Comparison of ENCODE assay signal across 8 cellular contexts in genomic region chr20:3218307-3218988, GRCh38. TPM values are rescaled to one million over a fixed set of nuclear protein-coding genes. Genes with fewer than 3 reads are reported as not detected.
DNase-seq lines count a peak whose midpoint lies in the region; ATAC-seq and TF ChIP-seq lines count a peak whose summit lies in the region.

No MANE protein-coding gene starts in this region.

- H3K4me3 ChIP-seq in GM12864 (ENCODE audit: low read depth, low read length) (no peak overlapping the region), right atrium auricular region (no peak overlapping the region)

- H3K27ac ChIP-seq in right atrium auricular region = no peak overlapping the region

- in situ Hi-C loops in SK-MEL-5 (cut with HindIII; ENCODE audit: low pct_unique_long_range_greater_than_20kb, low sequenced_read_pairs) = no loop called here

- ATAC-seq in HG03103 (IDR thresholded peaks at IDR 0.05; ENCODE audit: low read depth, unreplicated experiment) (peak; percentile 80), HG02981 (IDR thresholded peaks at IDR 0.05; ENCODE audit: unreplicated experiment) (no peak)
- peak; percentile 86 to 92 for ATAC-seq in activated naive CD4-positive, alpha-beta T cell treated with anti-CD3 and anti-CD28 coated beads, Interleukin-2, amount 50 U/mL, for 72 hours

- DNase-seq in GM12864 (ENCODE audit: low read depth) (no peak), SK-MEL-5 (ENCODE audit: low read depth, low spot score) (peak; percentile 68), right atrium auricular region (ENCODE audit: low spot score) (no peak), NCI-H524 treated with DMSO at 0.1 percent for 48 hours (lab: John Stamatoyannopoulos, UW) (no peak)
- peak in 1 of 2 donors; percentile 89 for DNase-seq in activated naive CD4-positive, alpha-beta T cell treated with anti-CD3 and anti-CD28 coated beads, Interleukin-2, amount 50 U/mL, for 72 hours (ENCODE audit: low spot score in 2 of 2)
- DNase-seq in stimulated activated CD4-positive, alpha-beta T cell treated with anti-CD3 and anti-CD28 coated beads, Interleukin-15, amount 100 ng/mL, for 24 hours = peak; percentile 84

- H3K36me3 ChIP-seq in right atrium auricular region = peaks cover 31% of the 10 kb centered on the region

- TF ChIP-seq CTCF in GM12864 (IDR thresholded peaks at IDR 0.05; ENCODE audit: low read depth, low read length, missing control alignments) (peak; percentile 88), right atrium auricular region (IDR thresholded peaks at IDR 0.05) (peak; percentile 88 to 96)

- no peaks in the 10 kb centered on the region for H3K9me3 Mint-ChIP-seq in activated naive CD4-positive, alpha-beta T cell treated with anti-CD3 and anti-CD28 coated beads, Interleukin-2, amount 50 U/mL, for 72 hours

- peaks cover 0 to 8% of the 10 kb centered on the region in 2 donors for H3K4me1 ChIP-seq in right atrium auricular region

- H3K27ac Mint-ChIP-seq in activated naive CD4-positive, alpha-beta T cell treated with anti-CD3 and anti-CD28 coated beads, Interleukin-2, amount 50 U/mL, for 72 hours = no peak overlapping the region

- no peaks in the 10 kb centered on the region for H3K27me3 ChIP-seq in right atrium auricular region

- peaks cover 6% of the 10 kb centered on the region in 2 donors for H3K36me3 Mint-ChIP-seq in activated naive CD4-positive, alpha-beta T cell treated with anti-CD3 and anti-CD28 coated beads, Interleukin-2, amount 50 U/mL, for 72 hours

- no peaks in the 10 kb centered on the region for H3K9me3 ChIP-seq in right atrium auricular region

RNA-seq across cellular contexts. Expression of gene ITPA, which starts 9.2 kb away (rescaled TPM):
- 158 and 187 TPM in 2 replicates for total RNA-seq in SK-MEL-5 (2014; rRNA removed; shearing (Covaris generic))
- polyA plus RNA-seq in SK-MEL-5 (2015; cell fraction: cytosol; rRNA removed) = 112 and 136 TPM in 2 replicates
- 342 and 376 TPM in 2 replicates for polyA plus RNA-seq in SK-MEL-5 (2015; cell fraction: nucleus; rRNA removed)
- 10 to 100 TPM; 29.9 to 77.4 TPM for total RNA-seq in activated naive CD4-positive, alpha-beta T cell treated with anti-CD3 and anti-CD28 coated beads, Interleukin-2, amount 50 U/mL, for 72 hours
- 10 to 100 TPM; 17.4 to 21.4 TPM for total RNA-seq in right atrium auricular region

RNA-seq across cellular contexts. Expression of gene DDRGK1, which starts 14.0 kb away (rescaled TPM):
- total RNA-seq in SK-MEL-5 (2014; rRNA removed; shearing (Covaris generic)) = 85.3 and 85.5 TPM in 2 replicates
- polyA plus RNA-seq in SK-MEL-5 (2015; cell fraction: cytosol; rRNA removed) = 79.9 and 99.1 TPM in 2 replicates
- polyA plus RNA-seq in SK-MEL-5 (2015; cell fraction: nucleus; rRNA removed) = 33.1 and 37.8 TPM in 2 replicates
- total RNA-seq in activated naive CD4-positive, alpha-beta T cell treated with anti-CD3 and anti-CD28 coated beads, Interleukin-2, amount 50 U/mL, for 72 hours = 100 to 1,000 TPM in 1 of 2 donors, 10 to 100 TPM in 1; 66.4 to 128 TPM
- 10 to 100 TPM; 43.8 to 48.0 TPM for total RNA-seq in right atrium auricular region

RNA-seq across cellular contexts. Expression of gene SLC4A11, which starts 20.5 kb away (rescaled TPM):
- 0.82 and 1.8 TPM in 2 replicates for total RNA-seq in SK-MEL-5 (2014; rRNA removed; shearing (Covaris generic))
- 3.1 and 3.8 TPM in 2 replicates for polyA plus RNA-seq in SK-MEL-5 (2015; cell fraction: cytosol; rRNA removed)
- 28.6 and 42.8 TPM in 2 replicates for polyA plus RNA-seq in SK-MEL-5 (2015; cell fraction: nucleus; rRNA removed)
- total RNA-seq in activated naive CD4-positive, alpha-beta T cell treated with anti-CD3 and anti-CD28 coated beads, Interleukin-2, amount 50 U/mL, for 72 hours = 1 to 10 TPM in 1 of 2 donors, under 1 TPM in 1; 0.14 to 1.1 TPM
- total RNA-seq in right atrium auricular region = under 1 TPM in 1 of 2 donors, not detected in 1; 0.16 TPM

RNA-seq across cellular contexts. Expression of gene LZTS3, which starts 45.1 kb away (rescaled TPM):
- 5.1 and 5.2 TPM in 2 replicates for total RNA-seq in SK-MEL-5 (2014; rRNA removed; shearing (Covaris generic))
- 8.0 and 8.5 TPM in 2 replicates for polyA plus RNA-seq in SK-MEL-5 (2015; cell fraction: cytosol; rRNA removed)
- polyA plus RNA-seq in SK-MEL-5 (2015; cell fraction: nucleus; rRNA removed) = 6.3 and 8.2 TPM in 2 replicates
- 1 to 10 TPM; 2.0 to 4.2 TPM for total RNA-seq in activated naive CD4-positive, alpha-beta T cell treated with anti-CD3 and anti-CD28 coated beads, Interleukin-2, amount 50 U/mL, for 72 hours
- total RNA-seq in right atrium auricular region = 10 to 100 TPM; 18.9 to 25.9 TPM

RNA-seq across cellular contexts. Expression of gene FASTKD5, which starts 58.8 kb away (rescaled TPM):
- total RNA-seq in SK-MEL-5 (2014; rRNA removed; shearing (Covaris generic)) = 43.5 and 50.5 TPM in 2 replicates
- 33.2 and 39.8 TPM in 2 replicates for polyA plus RNA-seq in SK-MEL-5 (2015; cell fraction: cytosol; rRNA removed)
- 17.2 and 19.6 TPM in 2 replicates for polyA plus RNA-seq in SK-MEL-5 (2015; cell fraction: nucleus; rRNA removed)
- total RNA-seq in activated naive CD4-positive, alpha-beta T cell treated with anti-CD3 and anti-CD28 coated beads, Interleukin-2, amount 50 U/mL, for 72 hours = 10 to 100 TPM; 18.8 to 24.2 TPM
- 10 to 100 TPM; 18.7 to 24.7 TPM for total RNA-seq in right atrium auricular region

Comparison
In these comparisons a context has a peak if more than half of its experiments do, and no peak if none do; other contexts are left out.
1. DNase-seq: peak in SK-MEL-5 (single experiment) and stimulated activated CD4-positive, alpha-beta T cell treated with anti-CD3 and anti-CD28 coated beads, Interleukin-15, amount 100 ng/mL, for 24 hours (single experiment); none in GM12864 (single experiment), right atrium auricular region (single experiment) and NCI-H524 treated with DMSO at 0.1 percent for 48 hours (single experiment).